ENCODE assay signal across 1 cellular context in the genomic region with DNA sequence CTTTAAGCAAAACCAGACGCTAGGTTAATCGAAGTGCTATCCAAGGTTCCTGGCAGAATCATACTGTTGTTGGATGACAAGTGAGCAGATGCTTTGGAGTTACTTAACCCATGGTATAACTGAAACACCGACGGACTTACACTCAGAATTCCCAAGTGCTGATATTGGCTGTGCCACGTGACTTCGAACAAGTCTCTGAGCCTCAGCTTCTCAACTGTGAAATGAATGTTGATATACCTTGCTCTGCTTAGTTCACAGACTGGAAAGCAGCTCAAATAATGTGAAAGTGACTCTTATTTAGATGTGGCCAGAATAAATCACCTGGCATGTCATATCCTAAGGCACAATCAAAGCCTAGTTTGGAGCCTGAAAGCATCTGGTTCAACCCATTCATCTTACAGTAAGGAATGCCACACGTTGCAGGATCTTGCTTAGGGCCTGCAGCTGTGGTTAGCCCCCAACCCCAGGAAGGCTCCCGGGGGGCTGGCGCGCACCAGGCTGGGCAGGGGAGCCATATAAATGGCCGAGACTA.
TF ChIP-seq lines count a peak whose summit lies in the region.

No MANE protein-coding gene starts in this region.

TF ChIP-seq in HEK293T, 16 proteins besides CTCF, POLR2A, EP300 and RAD21 (continued from another document):
- no peak for TF ChIP-seq HDGF (IDR thresholded peaks at IDR 0.05; ENCODE audit: borderline replicate concordance)
- TF ChIP-seq SUZ12 (IDR thresholded peaks at IDR 0.05), result no peak
- TF ChIP-seq, protein P1, sequence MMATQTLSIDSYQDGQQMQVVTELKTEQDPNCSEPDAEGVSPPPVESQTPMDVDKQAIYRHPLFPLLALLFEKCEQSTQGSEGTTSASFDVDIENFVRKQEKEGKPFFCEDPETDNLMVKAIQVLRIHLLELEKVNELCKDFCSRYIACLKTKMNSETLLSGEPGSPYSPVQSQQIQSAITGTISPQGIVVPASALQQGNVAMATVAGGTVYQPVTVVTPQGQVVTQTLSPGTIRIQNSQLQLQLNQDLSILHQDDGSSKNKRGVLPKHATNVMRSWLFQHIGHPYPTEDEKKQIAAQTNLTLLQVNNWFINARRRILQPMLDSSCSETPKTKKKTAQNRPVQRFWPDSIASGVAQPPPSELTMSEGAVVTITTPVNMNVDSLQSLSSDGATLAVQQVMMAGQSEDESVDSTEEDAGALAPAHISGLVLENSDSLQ (IDR thresholded peaks at IDR 0.05), result no peak
- TF ChIP-seq BHLHE40 (IDR thresholded peaks at IDR 0.05; ENCODE audit: borderline replicate concordance), result no peak
